In the genomic region with DNA sequence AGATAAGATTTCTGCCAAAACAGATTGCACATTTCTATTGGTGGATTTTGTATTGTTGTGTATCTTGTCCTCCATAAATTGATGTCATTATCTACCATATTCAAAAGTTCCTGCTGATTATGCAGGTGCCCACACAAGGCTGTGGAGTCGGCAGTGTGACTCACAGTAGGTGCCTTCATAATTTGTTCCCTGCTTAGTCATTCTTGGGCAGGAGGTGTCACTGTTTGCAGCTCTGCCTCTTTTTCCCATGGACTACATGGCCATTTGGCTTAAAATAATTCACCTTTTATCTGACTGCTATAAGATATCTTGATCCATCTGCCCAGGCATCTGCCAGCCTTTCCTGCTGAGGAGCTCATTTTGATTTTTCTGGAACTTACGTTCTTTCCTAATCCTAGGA, we compare ENCODE assay signal across 2 cellular contexts.
TF ChIP-seq lines count a peak whose summit lies in the region.

No MANE protein-coding gene starts in this region.

TF ChIP-seq in liver, 16 proteins besides CTCF, POLR2A, EP300 and RAD21:
- TF ChIP-seq, protein P1, sequence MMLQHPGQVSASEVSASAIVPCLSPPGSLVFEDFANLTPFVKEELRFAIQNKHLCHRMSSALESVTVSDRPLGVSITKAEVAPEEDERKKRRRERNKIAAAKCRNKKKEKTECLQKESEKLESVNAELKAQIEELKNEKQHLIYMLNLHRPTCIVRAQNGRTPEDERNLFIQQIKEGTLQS (IDR thresholded peaks at IDR 0.05) = no peak
- no peak for TF ChIP-seq HNF4G (IDR thresholded peaks at IDR 0.05)
- no peak for TF ChIP-seq SP1 (IDR thresholded peaks at IDR 0.05)
- no peak for TF ChIP-seq GABPA (IDR thresholded peaks at IDR 0.05 in 1 of 2, conservative IDR thresholded peaks at IDR 0.05 in 1 of 2)
- TF ChIP-seq, protein P2, sequence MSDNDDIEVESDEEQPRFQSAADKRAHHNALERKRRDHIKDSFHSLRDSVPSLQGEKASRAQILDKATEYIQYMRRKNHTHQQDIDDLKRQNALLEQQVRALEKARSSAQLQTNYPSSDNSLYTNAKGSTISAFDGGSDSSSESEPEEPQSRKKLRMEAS (IDR thresholded peaks at IDR 0.05) = no peak
- no peak for TF ChIP-seq FOXA2 (IDR thresholded peaks at IDR 0.05)
- TF ChIP-seq, protein P3, sequence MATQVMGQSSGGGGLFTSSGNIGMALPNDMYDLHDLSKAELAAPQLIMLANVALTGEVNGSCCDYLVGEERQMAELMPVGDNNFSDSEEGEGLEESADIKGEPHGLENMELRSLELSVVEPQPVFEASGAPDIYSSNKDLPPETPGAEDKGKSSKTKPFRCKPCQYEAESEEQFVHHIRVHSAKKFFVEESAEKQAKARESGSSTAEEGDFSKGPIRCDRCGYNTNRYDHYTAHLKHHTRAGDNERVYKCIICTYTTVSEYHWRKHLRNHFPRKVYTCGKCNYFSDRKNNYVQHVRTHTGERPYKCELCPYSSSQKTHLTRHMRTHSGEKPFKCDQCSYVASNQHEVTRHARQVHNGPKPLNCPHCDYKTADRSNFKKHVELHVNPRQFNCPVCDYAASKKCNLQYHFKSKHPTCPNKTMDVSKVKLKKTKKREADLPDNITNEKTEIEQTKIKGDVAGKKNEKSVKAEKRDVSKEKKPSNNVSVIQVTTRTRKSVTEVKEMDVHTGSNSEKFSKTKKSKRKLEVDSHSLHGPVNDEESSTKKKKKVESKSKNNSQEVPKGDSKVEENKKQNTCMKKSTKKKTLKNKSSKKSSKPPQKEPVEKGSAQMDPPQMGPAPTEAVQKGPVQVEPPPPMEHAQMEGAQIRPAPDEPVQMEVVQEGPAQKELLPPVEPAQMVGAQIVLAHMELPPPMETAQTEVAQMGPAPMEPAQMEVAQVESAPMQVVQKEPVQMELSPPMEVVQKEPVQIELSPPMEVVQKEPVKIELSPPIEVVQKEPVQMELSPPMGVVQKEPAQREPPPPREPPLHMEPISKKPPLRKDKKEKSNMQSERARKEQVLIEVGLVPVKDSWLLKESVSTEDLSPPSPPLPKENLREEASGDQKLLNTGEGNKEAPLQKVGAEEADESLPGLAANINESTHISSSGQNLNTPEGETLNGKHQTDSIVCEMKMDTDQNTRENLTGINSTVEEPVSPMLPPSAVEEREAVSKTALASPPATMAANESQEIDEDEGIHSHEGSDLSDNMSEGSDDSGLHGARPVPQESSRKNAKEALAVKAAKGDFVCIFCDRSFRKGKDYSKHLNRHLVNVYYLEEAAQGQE (IDR thresholded peaks at IDR 0.05) = no peak
- no peak for TF ChIP-seq NR2F2 (IDR thresholded peaks at IDR 0.05)
- TF ChIP-seq HNF4A (conservative IDR thresholded peaks at IDR 0.05) = no peak
- TF ChIP-seq RXRA (IDR thresholded peaks at IDR 0.05) = no peak
- no peak for TF ChIP-seq EGR1 (IDR thresholded peaks at IDR 0.05; ENCODE audit: low read depth in 2 of 2)
- TF ChIP-seq, protein P4, sequence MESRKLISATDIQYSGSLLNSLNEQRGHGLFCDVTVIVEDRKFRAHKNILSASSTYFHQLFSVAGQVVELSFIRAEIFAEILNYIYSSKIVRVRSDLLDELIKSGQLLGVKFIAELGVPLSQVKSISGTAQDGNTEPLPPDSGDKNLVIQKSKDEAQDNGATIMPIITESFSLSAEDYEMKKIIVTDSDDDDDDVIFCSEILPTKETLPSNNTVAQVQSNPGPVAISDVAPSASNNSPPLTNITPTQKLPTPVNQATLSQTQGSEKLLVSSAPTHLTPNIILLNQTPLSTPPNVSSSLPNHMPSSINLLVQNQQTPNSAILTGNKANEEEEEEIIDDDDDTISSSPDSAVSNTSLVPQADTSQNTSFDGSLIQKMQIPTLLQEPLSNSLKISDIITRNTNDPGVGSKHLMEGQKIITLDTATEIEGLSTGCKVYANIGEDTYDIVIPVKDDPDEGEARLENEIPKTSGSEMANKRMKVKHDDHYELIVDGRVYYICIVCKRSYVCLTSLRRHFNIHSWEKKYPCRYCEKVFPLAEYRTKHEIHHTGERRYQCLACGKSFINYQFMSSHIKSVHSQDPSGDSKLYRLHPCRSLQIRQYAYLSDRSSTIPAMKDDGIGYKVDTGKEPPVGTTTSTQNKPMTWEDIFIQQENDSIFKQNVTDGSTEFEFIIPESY (IDR thresholded peaks at IDR 0.05) = no peak
- no peak for TF ChIP-seq FOXA1 (IDR thresholded peaks at IDR 0.05)
- TF ChIP-seq YY1 (IDR thresholded peaks at IDR 0.05) = no peak
- TF ChIP-seq JUND (IDR thresholded peaks at IDR 0.05) = no peak
- TF ChIP-seq TAF1 (conservative IDR thresholded peaks at IDR 0.05) = no peak
TF ChIP-seq in liver: peak in this region for 0.

TF ChIP-seq in HepG2, 621 proteins besides CTCF, POLR2A, EP300 and RAD21:
- TF ChIP-seq HOXD1 (CRISPR knock-in tag; IDR thresholded peaks at IDR 0.05) = no peak
TF ChIP-seq in HepG2: peak in this region for 0.
